ENCODE assay signal across 20 cellular contexts in genomic region chr6:134058622-134059366, GRCh38. TPM values are rescaled to one million over a fixed set of nuclear protein-coding genes. Genes with fewer than 3 reads are reported as not detected.
A peak's percentile ranks its signal among the peaks of the same experiment; 100 is the strongest.
DNase-seq lines count a peak whose midpoint lies in the region; ATAC-seq and TF ChIP-seq lines count a peak whose summit lies in the region.
"Had no signal": no experiment of that assay in that cellular context is flagged by ENCODE, and none has a peak within 500 bp of the region (broad histone marks: within the 10 kb centered on the region; RNA-seq: fewer than 3 reads in every experiment).

No MANE protein-coding gene starts in this region.

- no peaks in the 10 kb centered on the region for H3K36me3 Mint-ChIP-seq in glutamatergic neuron (ENCODE audit: unreplicated experiment)
- H3K36me3 Mint-ChIP-seq: activated naive CD4-positive, alpha-beta T cell treated with anti-CD3 and anti-CD28 coated beads, Interleukin-2, amount 50 U/mL, for 72 hours had no signal

- H3K36me3 ChIP-seq in body of pancreas (replicated peaks in 1 of 2; ENCODE audit: insufficient read depth in 1 of 2, low read depth in 2 of 2) (no peaks in the 10 kb centered on the region), left ventricle myocardium inferior (no peaks in the 10 kb centered on the region), sigmoid colon (no peaks in the 10 kb centered on the region), hepatocyte (replicated peaks; ENCODE audit: insufficient read depth, low read depth) (no peaks in the 10 kb centered on the region)
- H3K36me3 ChIP-seq: BE2C, brain microvascular endothelial cell, spleen had no signal

- H3K9me2 ChIP-seq in hepatocyte (replicated peaks; ENCODE audit: insufficient read depth) = no peaks in the 10 kb centered on the region

- intact Hi-C loops in body of pancreas (cut with DNase I) (no loop called here), left ventricle myocardium inferior (cut with micrococcal nuclease) (no loop called here), sigmoid colon (cut with DNase I) (no loop called here)

- WGBS in body of pancreas, 2 donors = 30 to 47% methylated on average over 5 of the region's 5 CpGs
- 92 to 95% methylated on average over 5 of the region's 5 CpGs for WGBS in sigmoid colon, 2 donors
- WGBS in hepatocyte (ENCODE audit: low lambda C conversion rate, missing lambda C conversion rate) = 87% methylated on average over 5 of the region's 5 CpGs

- DNase-seq in DMS 273 (lab: John Stamatoyannopoulos, UW; ENCODE audit: unreplicated experiment) (peak; percentile 7), DMS 273 treated with DMSO at 0.1 percent for 48 hours (lab: John Stamatoyannopoulos, UW) (no peak), body of pancreas (peak in 2 of 4 donors; percentile 17 to 20), left ventricle myocardium inferior (peak; percentile 39), sigmoid colon (no peak), hepatocyte (ENCODE audit: low spot score) (no peak), hepatic stellate cell (ENCODE audit: low spot score) (no peak), glutamatergic neuron (no peak)
- DNase-seq: activated CD8-positive, alpha-beta memory T cell treated with anti-CD3 and anti-CD28 coated beads for 24 hours; BE2C; brain microvascular endothelial cell; DND-41; Karpas-422; NCI-H1092; NCI-H526; SHP77; spleen; stimulated activated CD4-positive, alpha-beta T cell treated with anti-CD3 and anti-CD28 coated beads, Interleukin-4, amount 100 ng/mL, for 4 hours had no signal

- no peak overlapping the region for H3K27ac Mint-ChIP-seq in glutamatergic neuron (ENCODE audit: unreplicated experiment)
- H3K27ac Mint-ChIP-seq: activated naive CD4-positive, alpha-beta T cell treated with anti-CD3 and anti-CD28 coated beads, Interleukin-2, amount 50 U/mL, for 72 hours had no signal

- no peak overlapping the region for H3K4me2 ChIP-seq in hepatocyte

- H3K79me2 ChIP-seq in hepatocyte = no peaks in the 10 kb centered on the region

- H3K27me3 Mint-ChIP-seq in glutamatergic neuron (ENCODE audit: unreplicated experiment) = peaks cover 2% of the 10 kb centered on the region

- H3K27me3 ChIP-seq in body of pancreas (no peaks in the 10 kb centered on the region), left ventricle myocardium inferior (ENCODE audit: low read depth) (no peaks in the 10 kb centered on the region), sigmoid colon (no peaks in the 10 kb centered on the region), hepatocyte (no peaks in the 10 kb centered on the region)
- H3K27me3 ChIP-seq: BE2C, brain microvascular endothelial cell, spleen had no signal

- H3K4me1 Mint-ChIP-seq in glutamatergic neuron (ENCODE audit: low read depth, unreplicated experiment) = peaks cover 3% of the 10 kb centered on the region

- H2AFZ ChIP-seq in hepatocyte = no peak overlapping the region

- H3K4me3 ChIP-seq in body of pancreas (no peak overlapping the region), left ventricle myocardium inferior (no peak overlapping the region), sigmoid colon (no peak overlapping the region), hepatocyte (no peak overlapping the region)
- H3K4me3 ChIP-seq: spleen had no signal

- no peaks in the 10 kb centered on the region for H3K9me3 ChIP-seq in body of pancreas
- no peaks in the 10 kb centered on the region for H3K9me3 ChIP-seq in left ventricle myocardium inferior (replicated peaks)
- no peaks in the 10 kb centered on the region for H3K9me3 ChIP-seq in sigmoid colon
- H3K9me3 ChIP-seq in hepatocyte (ENCODE audit: low read depth) = no peaks in the 10 kb centered on the region
- H3K9me3 ChIP-seq: BE2C, spleen had no signal

- H4K20me1 ChIP-seq in hepatocyte (ENCODE audit: insufficient read depth, poor library complexity, severe bottlenecking) = no peaks in the 10 kb centered on the region

- no peak for TF ChIP-seq CTCF in body of pancreas (IDR thresholded peaks at IDR 0.05)
- no peak for TF ChIP-seq CTCF in left ventricle myocardium inferior (IDR thresholded peaks at IDR 0.05; ENCODE audit: borderline replicate concordance)
- no peak for TF ChIP-seq CTCF in sigmoid colon (IDR thresholded peaks at IDR 0.05)
- TF ChIP-seq CTCF in hepatocyte (IDR thresholded peaks at IDR 0.05; ENCODE audit: poor library complexity) = no peak
- no peak for TF ChIP-seq CTCF in glutamatergic neuron (IDR thresholded peaks at IDR 0.05; ENCODE audit: partially characterized antibody, unreplicated experiment)

- TF ChIP-seq POLR2A in body of pancreas (IDR thresholded peaks at IDR 0.05) = no peak
- no peak for TF ChIP-seq POLR2A in sigmoid colon (IDR thresholded peaks at IDR 0.05)

- no peak overlapping the region for H3K4me3 Mint-ChIP-seq in glutamatergic neuron (ENCODE audit: unreplicated experiment)

- peaks cover 2% of the 10 kb centered on the region for H3K9me3 Mint-ChIP-seq in glutamatergic neuron (ENCODE audit: unreplicated experiment)
- H3K9me3 Mint-ChIP-seq: activated naive CD4-positive, alpha-beta T cell treated with anti-CD3 and anti-CD28 coated beads, Interleukin-2, amount 50 U/mL, for 72 hours had no signal

- H3K4me1 ChIP-seq in body of pancreas (peaks cover 8% of the 10 kb centered on the region), left ventricle myocardium inferior (peaks cover 51% of the 10 kb centered on the region), sigmoid colon (peaks cover 0 to 42% (median 27%) of the 10 kb centered on the region in 4 donors), hepatocyte (ENCODE audit: insufficient read depth) (no peaks in the 10 kb centered on the region)
- H3K4me1 ChIP-seq: BE2C, spleen had no signal

- ATAC-seq in body of pancreas = peak; percentile 66
- ATAC-seq: activated naive CD4-positive, alpha-beta T cell treated with anti-CD3 and anti-CD28 coated beads, Interleukin-2, amount 50 U/mL, for 72 hours had no signal

- TF ChIP-seq EP300 in sigmoid colon (IDR thresholded peaks at IDR 0.05) = no peak

- peak overlapping the region in 2 of 4 donors; percentile 41 to 43 for H3K27ac ChIP-seq in body of pancreas
- peak overlapping the region; percentile 82 for H3K27ac ChIP-seq in left ventricle myocardium inferior (replicated peaks)
- peak overlapping the region in 3 of 4 donors; percentile 33 to 76 (median 72) for H3K27ac ChIP-seq in sigmoid colon
- H3K27ac ChIP-seq in hepatocyte = no peak overlapping the region
- H3K27ac ChIP-seq: 22Rv1, brain microvascular endothelial cell, spleen had no signal

RNA-seq across cellular contexts. Expression of gene SLC2A12, which starts 6.4 kb away (rescaled TPM):
- total RNA-seq in body of pancreas = under 1 TPM; 0.33 to 0.78 TPM
- total RNA-seq in left ventricle myocardium inferior = 20.8 TPM
- 10 to 100 TPM in 2 of 4 donors, 1 to 10 TPM in 2; 4.6 to 20.7 (median 10.9) TPM for total RNA-seq in sigmoid colon
- under 1 TPM in 2 of 3 donors, not detected in 1; under 0.01 to 0.32 TPM for polyA plus RNA-seq in sigmoid colon
- 2.5 and 2.9 TPM in 2 replicates for total RNA-seq in hepatocyte
- polyA plus RNA-seq in hepatocyte = 0.86 and 1.1 TPM in 2 replicates
- total RNA-seq in glutamatergic neuron (ENCODE audit: unreplicated experiment) = 0.12 TPM

Comparison
In these comparisons a context has a peak if more than half of its experiments do, and no peak if none do; other contexts are left out.
1. DNase-seq: peak in DMS 273 (single experiment) and left ventricle myocardium inferior (single experiment); none in DMS 273 treated with DMSO at 0.1 percent for 48 hours (single experiment), sigmoid colon (single experiment), hepatocyte (single experiment), hepatic stellate cell (single experiment) and glutamatergic neuron (single experiment).